ENCODE assay signal across 8 cellular contexts in genomic region chrX:150694738-150695410, GRCh38. TPM values are rescaled to one million over a fixed set of nuclear protein-coding genes. Genes with fewer than 3 reads are reported as not detected.
DNase-seq lines count a peak whose midpoint lies in the region; ATAC-seq and TF ChIP-seq lines count a peak whose summit lies in the region.

No MANE protein-coding gene starts in this region.

- H3K36me3 ChIP-seq in HUES48 (ENCODE audit: control insufficient read depth, insufficient read depth, low read length): 0 out of 2 replicates have a peak, but pooled peaks cover 6% of the 10 kb centered on the region
- H3K36me3 ChIP-seq in naive thymus-derived CD4-positive, alpha-beta T cell (ENCODE audit: control insufficient read depth in 2 of 3, insufficient read depth in 3 of 3, low read length in 3 of 3): no peaks in the 10 kb centered on the region

- peaks cover 4% of the 10 kb centered on the region for H3K36me3 Mint-ChIP-seq in activated naive CD4-positive, alpha-beta T cell treated with anti-CD3 and anti-CD28 coated beads, Interleukin-2, amount 50 U/mL, for 24 hours
- peaks cover 0 to 21% (median 0%) of the 10 kb centered on the region in 5 donors for H3K36me3 Mint-ChIP-seq in naive thymus-derived CD4-positive, alpha-beta T cell
- peaks cover 0 to 21% (median 5%) of the 10 kb centered on the region in 3 experiments; a peak in 6 of 7 replicates for H3K36me3 Mint-ChIP-seq in H9 (ENCODE audit: insufficient read depth in 1 of 3, low read depth in 3 of 3)

- POLR2A ChIA-PET in naive thymus-derived CD4-positive, alpha-beta T cell (lab: Charles Lee): interaction anchor here (0.9 to 3.3 kb wide), 8 partner anchors 8 to 126 kb away, joined by 3 to 21 read pairs (median 4); partner anchors contain the start of gene MTM1

- no peaks in the 10 kb centered on the region for H3K27me3 ChIP-seq in HUES48 (ENCODE audit: control insufficient read depth, insufficient read depth, low read length)
- no peaks in the 10 kb centered on the region for H3K27me3 ChIP-seq in naive thymus-derived CD4-positive, alpha-beta T cell (ENCODE audit: control insufficient read depth in 2 of 2, insufficient read depth in 2 of 2, low read length in 2 of 2)
- H3K27me3 ChIP-seq in H9 (ENCODE audit: insufficient read depth, low read length): no peaks in the 10 kb centered on the region

- no CpG with 5 or more reads among the region's 8 CpGs for WGBS in H9 (ENCODE audit: extremely low coverage, insufficient read length, low lambda C conversion rate)

- no peak overlapping the region for H2BK15ac ChIP-seq in H9 (ENCODE audit: low read depth, low read length)

- H3K4me2 ChIP-seq in H9 (ENCODE audit: insufficient read depth, insufficient read length, low read length): no peak overlapping the region

- H3K56ac ChIP-seq in H9 (ENCODE audit: insufficient read length, low read depth, low read length): no peak overlapping the region

- H3K23me2 ChIP-seq in H9 (ENCODE audit: insufficient read length, low read depth, low read length, poor library complexity, severe bottlenecking): peaks cover 9% of the 10 kb centered on the region

- CTCF ChIA-PET in naive thymus-derived CD4-positive, alpha-beta T cell (lab: Charles Lee): interaction anchor here (1.2 to 2.4 kb wide), 3 partner anchors 8 to 23 kb away, joined by 3 to 10 read pairs (median 7); no protein-coding TSS in a partner anchor

- H2BK20ac ChIP-seq in H9 (ENCODE audit: low read depth, low read length, poor library complexity, severe bottlenecking): no peak overlapping the region

- H3K23ac ChIP-seq in H9 (ENCODE audit: insufficient read length, low read depth, low read length): no peak overlapping the region

- H2AFZ ChIP-seq in H9 (ENCODE audit: low read length): no peak overlapping the region

- H4K20me1 ChIP-seq in H9 (ENCODE audit: control insufficient read depth, insufficient read depth, insufficient read length): no peaks in the 10 kb centered on the region

- H3K27me3 Mint-ChIP-seq in activated naive CD4-positive, alpha-beta T cell treated with anti-CD3 and anti-CD28 coated beads, Interleukin-2, amount 50 U/mL, for 24 hours: no peaks in the 10 kb centered on the region
- no peaks in the 10 kb centered on the region for H3K27me3 Mint-ChIP-seq in naive thymus-derived CD4-positive, alpha-beta T cell
- H3K27me3 Mint-ChIP-seq in H9 (ENCODE audit: low read depth): no peaks in the 10 kb centered on the region

- DNase-seq in GM13976 (ENCODE audit: low spot score) (peak; percentile 61), H9 (no peak), NCI-H2196 (lab: John Stamatoyannopoulos, UW; ENCODE audit: unreplicated experiment) (no peak)
- DNase-seq in naive thymus-derived CD4-positive, alpha-beta T cell: peak in 3 of 9 donors; percentile 6 to 29 (median 22)

- H2BK120ac ChIP-seq in H9 (ENCODE audit: low read depth, low read length, poor library complexity, severe bottlenecking): no peak overlapping the region

- H4K91ac ChIP-seq in H9 (ENCODE audit: insufficient read length, low read depth, low read length): no peak overlapping the region

- no peak overlapping the region for H2BK5ac ChIP-seq in H9 (ENCODE audit: insufficient read length, low read length)

- H3K4me1 ChIP-seq in HUES48 (ENCODE audit: control insufficient read depth, insufficient read depth, low read length): no peaks in the 10 kb centered on the region
- peaks cover 37 to 41% of the 10 kb centered on the region in 2 donors for H3K4me1 ChIP-seq in naive thymus-derived CD4-positive, alpha-beta T cell (ENCODE audit: control insufficient read depth in 2 of 2, insufficient read depth in 2 of 2, low read length in 2 of 2)
- H3K4me1 ChIP-seq in H9 (ENCODE audit: insufficient read depth, low read length): peaks cover 2% of the 10 kb centered on the region; the same call in 1 of the 2 replicates

- intact Hi-C loops in naive thymus-derived CD4-positive, alpha-beta T cell (cut with micrococcal nuclease): loop anchor here (1.0 to 10.0 kb wide), 7 partner anchors 8 to 1190 kb away; partner anchors contain the start of genes CD99L2 (in 1 of the 2), EOLA1 (in 1 of the 2), EOLA2 (in 1 of the 2) and HSFX3 (in 1 of the 2)

- H3K9ac ChIP-seq in HUES48 (ENCODE audit: low read depth, low read length): no peak overlapping the region
- no peak overlapping the region for H3K9ac ChIP-seq in H9 (ENCODE audit: extremely low read depth, insufficient read length, low read length)

- H3K27ac ChIP-seq in HUES48 (ENCODE audit: low read depth, low read length) (peak overlapping the region; percentile 11), H9 (ENCODE audit: insufficient read length, low read depth, low read length) (no peak overlapping the region)
- peak overlapping the region; percentile 80 for H3K27ac ChIP-seq in naive thymus-derived CD4-positive, alpha-beta T cell (ENCODE audit: low read depth, low read length)

- H4K8ac ChIP-seq in H9 (replicated peaks; ENCODE audit: insufficient read length, low read depth, low read length): no peak overlapping the region

- peak; percentile 42 for ATAC-seq in naive thymus-derived CD4-positive, alpha-beta T cell
- no peak for ATAC-seq in GM21737 (IDR thresholded peaks at IDR 0.05; ENCODE audit: unreplicated experiment)
- ATAC-seq in GM19463 (IDR thresholded peaks at IDR 0.05; ENCODE audit: unreplicated experiment): no peak

- no peak overlapping the region for H2AK5ac ChIP-seq in H9 (ENCODE audit: insufficient read length, low read length)

- peaks cover 61% of the 10 kb centered on the region for H3K4me1 Mint-ChIP-seq in activated naive CD4-positive, alpha-beta T cell treated with anti-CD3 and anti-CD28 coated beads, Interleukin-2, amount 50 U/mL, for 24 hours
- H3K4me1 Mint-ChIP-seq in naive thymus-derived CD4-positive, alpha-beta T cell: peaks cover 25 to 64% (median 58%) of the 10 kb centered on the region in 7 donors
- peaks cover 12 to 15% of the 10 kb centered on the region in 2 experiments for H3K4me1 Mint-ChIP-seq in H9

- in situ Hi-C loops in GM13976 (cut with MboI; ENCODE audit: low sequenced_read_pairs, unreplicated experiment): loop anchor here (25.0 kb wide), 1 partner anchor 733 kb away; no protein-coding TSS in a partner anchor

- H3K9me3 ChIP-seq in HUES48 (ENCODE audit: control insufficient read depth, insufficient read depth, low read length): peaks cover 9% of the 10 kb centered on the region; the same call in 1 of the 2 replicates
- no peaks in the 10 kb centered on the region for H3K9me3 ChIP-seq in naive thymus-derived CD4-positive, alpha-beta T cell (ENCODE audit: control insufficient read depth in 2 of 3, low read length in 3 of 3)
- H3K9me3 ChIP-seq in H9 (ENCODE audit: control insufficient read depth, low read depth, low read length): peaks cover 6% of the 10 kb centered on the region

- H3K79me2 ChIP-seq in H9 (ENCODE audit: insufficient read depth, low read length): no peaks in the 10 kb centered on the region; the same call in 1 of the 2 replicates

- H3K79me1 ChIP-seq in H9 (ENCODE audit: insufficient read depth, low read depth, low read length, poor library complexity, severe bottlenecking): no peaks in the 10 kb centered on the region

- no peak overlapping the region for H3T11ph ChIP-seq in H9 (ENCODE audit: low read length)

- H3K4me3 ChIP-seq in HUES48 (ENCODE audit: low read depth, low read length): no peak overlapping the region
- H3K4me3 ChIP-seq in naive thymus-derived CD4-positive, alpha-beta T cell (ENCODE audit: low read length): peak overlapping the region; percentile 17

- no peak overlapping the region for H3K14ac ChIP-seq in H9 (ENCODE audit: insufficient read depth, low read length)

- peak overlapping the region; percentile 93 for H3K4me3 Mint-ChIP-seq in activated naive CD4-positive, alpha-beta T cell treated with anti-CD3 and anti-CD28 coated beads, Interleukin-2, amount 50 U/mL, for 24 hours
- H3K4me3 Mint-ChIP-seq in naive thymus-derived CD4-positive, alpha-beta T cell: peak overlapping the region; percentile 56 to 97 (median 88)
- no peak overlapping the region for H3K4me3 Mint-ChIP-seq in H9

- H3K9me3 Mint-ChIP-seq in activated naive CD4-positive, alpha-beta T cell treated with anti-CD3 and anti-CD28 coated beads, Interleukin-2, amount 50 U/mL, for 24 hours: no peaks in the 10 kb centered on the region
- H3K9me3 Mint-ChIP-seq in naive thymus-derived CD4-positive, alpha-beta T cell: peaks cover 0 to 2% (median 0%) of the 10 kb centered on the region in 11 donors
- peaks cover 59 to 66% of the 10 kb centered on the region in 2 experiments for H3K9me3 Mint-ChIP-seq in H9

- H4K5ac ChIP-seq in H9 (ENCODE audit: insufficient read length, low read depth, low read length): no peak overlapping the region

- peak overlapping the region; percentile 91 for H3K27ac Mint-ChIP-seq in activated naive CD4-positive, alpha-beta T cell treated with anti-CD3 and anti-CD28 coated beads, Interleukin-2, amount 50 U/mL, for 24 hours
- H3K27ac Mint-ChIP-seq in naive thymus-derived CD4-positive, alpha-beta T cell: peak overlapping the region; percentile 83 to 97 (median 96)
- H3K27ac Mint-ChIP-seq in H9: no peak overlapping the region

- no peak overlapping the region for H3K18ac ChIP-seq in H9 (ENCODE audit: insufficient read length, low read depth, low read length)

- TF ChIP-seq CTCF in GM13976 (IDR thresholded peaks at IDR 0.05; ENCODE audit: borderline replicate concordance, control extremely low read depth, extremely low read depth, insufficient read depth, missing control alignments): no peak
- no peak for TF ChIP-seq CTCF in H9 (conservative IDR thresholded peaks at IDR 0.05)

- no peak overlapping the region for H3K4ac ChIP-seq in H9 (ENCODE audit: low read depth, low read length)

- no peak overlapping the region for H2BK12ac ChIP-seq in H9 (ENCODE audit: insufficient read length, low read depth, low read length)

RNA-seq across cellular contexts. Expression of gene MTMR1, which starts 1.7 kb away (rescaled TPM):
- total RNA-seq in naive thymus-derived CD4-positive, alpha-beta T cell: 10 to 100 TPM; 37.0 to 53.1 (median 42.1) TPM
- polyA plus RNA-seq in naive thymus-derived CD4-positive, alpha-beta T cell: 10 to 100 TPM; 11.3 to 24.8 TPM
- 25.2 and 26.1 TPM in 2 replicates for total RNA-seq in H9 (2021)

Comparison
In these comparisons a context has a peak if more than half of its experiments do, and no peak if none do; other contexts are left out.
1. H3K27ac Mint-ChIP-seq: peak in activated naive CD4-positive, alpha-beta T cell treated with anti-CD3 and anti-CD28 coated beads, Interleukin-2, amount 50 U/mL, for 24 hours (single experiment) and naive thymus-derived CD4-positive, alpha-beta T cell (9 of 9); none in H9 (0 of 3).
2. H3K4me3 Mint-ChIP-seq: peak in activated naive CD4-positive, alpha-beta T cell treated with anti-CD3 and anti-CD28 coated beads, Interleukin-2, amount 50 U/mL, for 24 hours (single experiment) and naive thymus-derived CD4-positive, alpha-beta T cell (10 of 10); none in H9 (0 of 2).